In the genomic region with DNA sequence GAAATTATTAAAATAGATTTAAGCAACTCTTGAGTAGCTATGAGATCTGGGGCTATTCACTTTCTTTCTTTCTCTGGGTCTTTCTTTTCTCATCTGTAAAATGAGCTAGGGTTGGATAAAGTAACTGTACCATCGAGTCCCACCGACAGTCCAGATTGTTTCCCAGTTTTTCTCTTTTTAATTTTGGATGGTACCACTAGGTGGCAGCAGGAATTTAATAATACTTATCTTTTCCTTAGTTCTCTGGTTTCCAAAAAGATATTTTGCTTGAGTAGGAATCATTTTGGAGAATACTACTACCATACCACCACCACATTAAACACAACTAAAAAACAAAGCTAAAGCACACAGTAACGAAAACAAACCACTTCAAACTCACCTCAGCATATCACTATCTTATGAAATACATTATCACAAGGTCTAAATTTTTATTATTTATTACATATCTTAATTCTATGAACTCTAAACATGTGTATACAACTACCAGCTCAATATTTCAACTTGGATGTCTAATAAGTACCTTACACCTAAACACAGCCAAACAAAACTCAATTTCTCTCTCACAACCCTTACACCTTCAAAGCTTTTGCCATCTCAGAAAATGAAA, we compare ENCODE assay signal across 1 cellular context.
TF ChIP-seq lines count a peak whose summit lies in the region.

No MANE protein-coding gene starts in this region.

TF ChIP-seq in H1, 55 proteins besides CTCF, POLR2A, EP300 and RAD21:
- TF ChIP-seq, protein P1, sequence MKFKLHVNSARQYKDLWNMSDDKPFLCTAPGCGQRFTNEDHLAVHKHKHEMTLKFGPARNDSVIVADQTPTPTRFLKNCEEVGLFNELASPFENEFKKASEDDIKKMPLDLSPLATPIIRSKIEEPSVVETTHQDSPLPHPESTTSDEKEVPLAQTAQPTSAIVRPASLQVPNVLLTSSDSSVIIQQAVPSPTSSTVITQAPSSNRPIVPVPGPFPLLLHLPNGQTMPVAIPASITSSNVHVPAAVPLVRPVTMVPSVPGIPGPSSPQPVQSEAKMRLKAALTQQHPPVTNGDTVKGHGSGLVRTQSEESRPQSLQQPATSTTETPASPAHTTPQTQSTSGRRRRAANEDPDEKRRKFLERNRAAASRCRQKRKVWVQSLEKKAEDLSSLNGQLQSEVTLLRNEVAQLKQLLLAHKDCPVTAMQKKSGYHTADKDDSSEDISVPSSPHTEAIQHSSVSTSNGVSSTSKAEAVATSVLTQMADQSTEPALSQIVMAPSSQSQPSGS (IDR thresholded peaks at IDR 0.05; ENCODE audit: low read length), result no peak
- no peak for TF ChIP-seq SRF (IDR thresholded peaks at IDR 0.05; ENCODE audit: low read depth, low read length)
- no peak for TF ChIP-seq RXRA (IDR thresholded peaks at IDR 0.05; ENCODE audit: insufficient read depth, low read depth, low read length)
- TF ChIP-seq EZH2 (IDR thresholded peaks at IDR 0.05; ENCODE audit: low read depth, low read length, severe bottlenecking), result no peak
- no peak for TF ChIP-seq TBP (IDR thresholded peaks at IDR 0.05; ENCODE audit: low read depth, low read length)
- no peak for TF ChIP-seq MAFK (IDR thresholded peaks at IDR 0.05; ENCODE audit: low read depth, low read length)
